9 cellular contexts compared by ENCODE assay signal in genomic region chr19:2721570-2722540, GRCh38. TPM values are rescaled to one million over a fixed set of nuclear protein-coding genes. Genes with fewer than 3 reads are reported as not detected.
DNase-seq lines count a peak whose midpoint lies in the region; ATAC-seq, FAIRE-seq and TF ChIP-seq lines count a peak whose summit lies in the region.
"Had no signal": no experiment of that assay in that cellular context is flagged by ENCODE, and none has a peak within 500 bp of the region (broad histone marks: within the 10 kb centered on the region; RNA-seq: fewer than 3 reads in every experiment).

No MANE protein-coding gene starts in this region.

- 30% methylated on average over 39 of the region's 39 CpGs for WGBS in HUES64
- WGBS in ovary, 3 donors = 31 to 42% (median 32%) methylated on average over 30 to 39 of the region's 39 CpGs

- H3K9me1 ChIP-seq in endothelial cell of umbilical vein (replicated peaks; ENCODE audit: control insufficient read depth, extremely low read depth, insufficient read depth, low read length) = no peaks in the 10 kb centered on the region

- H3K27ac Mint-ChIP-seq in CD4-positive, alpha-beta T cell = no peak overlapping the region

- H3K9ac ChIP-seq in HUES64 (ENCODE audit: low read depth, low read length) = peak overlapping the region; percentile 44; the same call in 1 of the 2 replicates
- no peak overlapping the region for H3K9ac ChIP-seq in endothelial cell of umbilical vein (replicated peaks; ENCODE audit: extremely low read depth, insufficient read depth, low read length)

- no peaks in the 10 kb centered on the region for H4K20me1 ChIP-seq in endothelial cell of umbilical vein (replicated peaks; ENCODE audit: control insufficient read depth, extremely low read depth, insufficient read depth, low read length)
- no peaks in the 10 kb centered on the region for H4K20me1 ChIP-seq in OCI-LY7 (ENCODE audit: insufficient read depth, low read length)

- H3K36me3 Mint-ChIP-seq in CD4-positive, alpha-beta T cell (ENCODE audit: low read depth) = no peaks in the 10 kb centered on the region

- no peak for FAIRE-seq in endothelial cell of umbilical vein (lab: Jason Lieb, UNC)

- H3K27me3 ChIP-seq in CD4-positive, alpha-beta T cell (ENCODE audit: control insufficient read depth, insufficient read depth, low read length) = peaks cover 44% of the 10 kb centered on the region
- H3K27me3 ChIP-seq in HUES64 (ENCODE audit: insufficient read depth, low read length) = peaks cover 11% of the 10 kb centered on the region
- peaks cover 14 to 23% of the 10 kb centered on the region in 2 experiments for H3K27me3 ChIP-seq in endothelial cell of umbilical vein (ENCODE audit: control insufficient read depth in 2 of 2, insufficient read depth in 2 of 2, low read length in 2 of 2)
- H3K27me3 ChIP-seq in ovary = no peaks in the 10 kb centered on the region
- peaks cover 2% of the 10 kb centered on the region; the same call in 1 of the 2 replicates for H3K27me3 ChIP-seq in SJCRH30

- H3K79me2 ChIP-seq in endothelial cell of umbilical vein (ENCODE audit: control insufficient read depth, insufficient read depth, low read length) = no peaks in the 10 kb centered on the region
- H3K79me2 ChIP-seq in OCI-LY7 (ENCODE audit: insufficient read depth, low read depth, low read length) = no peaks in the 10 kb centered on the region

- H3K4me3 Mint-ChIP-seq in CD4-positive, alpha-beta T cell = peak overlapping the region; percentile 11

- intact Hi-C loops in CD4-positive, alpha-beta T cell (cut with DNase I, micrococcal nuclease) = no loop called here
- intact Hi-C loops in endothelial cell of umbilical vein (cut with micrococcal nuclease) (no loop called here), ovary (cut with DNase I) (loop anchor here in 1 of 4 donors (10.0 kb wide), 1 partner anchor 67 kb away; no protein-coding TSS in a partner anchor), OCI-LY7 (cut with micrococcal nuclease; ENCODE audit: unreplicated experiment) (no loop called here)

- TF ChIP-seq POLR2A in endothelial cell of umbilical vein (IDR thresholded peaks at IDR 0.05; ENCODE audit: low read depth, low read length) = no peak
- TF ChIP-seq POLR2A in ovary (IDR thresholded peaks at IDR 0.05) = no peak

- H3K9me3 Mint-ChIP-seq in CD4-positive, alpha-beta T cell = no peaks in the 10 kb centered on the region

- no peak overlapping the region for H3K27ac ChIP-seq in CD4-positive, alpha-beta T cell (ENCODE audit: low read depth, low read length)
- H3K27ac ChIP-seq in HUES64 (ENCODE audit: low read depth, low read length) = no peak overlapping the region
- H3K27ac ChIP-seq in endothelial cell of umbilical vein (ENCODE audit: insufficient read depth, low read depth, low read length) = no peak overlapping the region
- H3K27ac ChIP-seq in ovary = no peak overlapping the region
- no peak overlapping the region for H3K27ac ChIP-seq in OCI-LY7 (ENCODE audit: low read depth, low read length, poor library complexity, severe bottlenecking)
- H3K27ac ChIP-seq in SJCRH30 = no peak overlapping the region

- DNase-seq in CD4-positive, alpha-beta T cell = no peak
- no peak for DNase-seq in endothelial cell of umbilical vein (ENCODE audit: low read depth, low spot score)
- DNase-seq in ovary = peak in 1 of 5 donors; percentile 47
- no peak for DNase-seq in cerebellum (ENCODE audit: low spot score)
- no peak for DNase-seq in OCI-LY7 (ENCODE audit: low spot score)
- no peak for DNase-seq in NCI-H2171 treated with DMSO at 0.1 percent for 48 hours (lab: John Stamatoyannopoulos, UW)
- no peak for DNase-seq in SJCRH30
- DNase-seq: T-helper 1 cell had no signal

- H3K9me3 ChIP-seq in CD4-positive, alpha-beta T cell (ENCODE audit: control insufficient read depth, low read length) = no peaks in the 10 kb centered on the region
- H3K9me3 ChIP-seq in HUES64 (ENCODE audit: insufficient read depth, low read depth, low read length) (no peaks in the 10 kb centered on the region), endothelial cell of umbilical vein (replicated peaks; ENCODE audit: control insufficient read depth, insufficient read depth, low read length) (no peaks in the 10 kb centered on the region), ovary (no peaks in the 10 kb centered on the region), OCI-LY7 (ENCODE audit: low read length) (no peaks in the 10 kb centered on the region), SJCRH30 (replicated peaks) (no peaks in the 10 kb centered on the region)

- dilution Hi-C loops in endothelial cell of umbilical vein (cut with MboI; ENCODE audit: extremely low pct_ligation_motif_present, low sequenced_read_pairs) = no loop called here

- peaks cover 5% of the 10 kb centered on the region for H3K4me1 Mint-ChIP-seq in CD4-positive, alpha-beta T cell (ENCODE audit: low read depth)

- POLR2A ChIA-PET in CD4-positive, alpha-beta T cell (lab: Charles Lee) = no interaction called here
- POLR2A ChIA-PET in endothelial cell of umbilical vein (lab: Charles Lee) (no interaction called here), OCI-LY7 (lab: Charles Lee) (no interaction called here)

- peaks cover 37% of the 10 kb centered on the region for H3K27me3 Mint-ChIP-seq in CD4-positive, alpha-beta T cell

- ATAC-seq in CD4-positive, alpha-beta T cell (ENCODE audit: poor library complexity) = no peak

- H2AFZ ChIP-seq in endothelial cell of umbilical vein (ENCODE audit: low read depth, low read length) = no peak overlapping the region
- no peak overlapping the region for H2AFZ ChIP-seq in OCI-LY7 (ENCODE audit: low read length)

- H3K4me1 ChIP-seq in HUES64 (ENCODE audit: insufficient read depth, low read length) (no peaks in the 10 kb centered on the region; the same call in 1 of the 2 replicates), endothelial cell of umbilical vein (ENCODE audit: control insufficient read depth, extremely low read depth, insufficient read depth, low read length) (no peaks in the 10 kb centered on the region), ovary (ENCODE audit: insufficient read depth) (peaks cover 14% of the 10 kb centered on the region), OCI-LY7 (ENCODE audit: insufficient read depth, low read length, poor library complexity, severe bottlenecking) (peaks cover 16% of the 10 kb centered on the region), SJCRH30 (no peaks in the 10 kb centered on the region)

- CTCF ChIA-PET in CD4-positive, alpha-beta T cell (lab: Charles Lee) = no interaction called here
- CTCF ChIA-PET in endothelial cell of umbilical vein (lab: Charles Lee) = no interaction called here
- CTCF ChIA-PET in OCI-LY7 (lab: Charles Lee; ENCODE audit: unreplicated experiment) = no interaction called here

- H3K4me3 ChIP-seq in HUES64 (ENCODE audit: low read length) (peak overlapping the region; percentile 59), endothelial cell of umbilical vein (replicated peaks in 1 of 3; ENCODE audit: insufficient read depth in 1 of 3, low read depth in 1 of 3, low read length in 3 of 3) (no peak overlapping the region), ovary (peak overlapping the region; percentile 39), OCI-LY7 (ENCODE audit: low read depth, low read length, poor library complexity, severe bottlenecking) (no peak overlapping the region), SJCRH30 (no peak overlapping the region)

- H3K36me3 ChIP-seq in HUES64 (ENCODE audit: insufficient read depth, low read length) = no peaks in the 10 kb centered on the region
- H3K36me3 ChIP-seq in endothelial cell of umbilical vein (ENCODE audit: control insufficient read depth in 2 of 2, extremely low read depth in 1 of 2, insufficient read depth in 2 of 2, low read length in 2 of 2) = no peaks in the 10 kb centered on the region
- no peaks in the 10 kb centered on the region for H3K36me3 ChIP-seq in ovary
- no peaks in the 10 kb centered on the region for H3K36me3 ChIP-seq in OCI-LY7 (ENCODE audit: insufficient read depth, low read length)
- no peaks in the 10 kb centered on the region for H3K36me3 ChIP-seq in SJCRH30

- no peak for TF ChIP-seq EP300 in ovary (IDR thresholded peaks at IDR 0.05)

- TF ChIP-seq CTCF in CD4-positive, alpha-beta T cell (IDR thresholded peaks at IDR 0.05) = no peak
- TF ChIP-seq CTCF in endothelial cell of umbilical vein (IDR thresholded peaks at IDR 0.05; ENCODE audit: extremely low read depth in 1 of 2, insufficient read depth in 1 of 2, low read depth in 1 of 2, low read length in 2 of 2) (no peak), ovary (IDR thresholded peaks at IDR 0.05) (no peak), OCI-LY7 (conservative IDR thresholded peaks at IDR 0.05; ENCODE audit: low read length) (no peak)

- H3K4me2 ChIP-seq in endothelial cell of umbilical vein (ENCODE audit: insufficient read depth, low read length) = no peak overlapping the region
- H3K4me2 ChIP-seq in OCI-LY7 (ENCODE audit: low read length) = no peak overlapping the region

- H3K9me2 ChIP-seq in OCI-LY7 (ENCODE audit: insufficient read depth, low read length) = no peaks in the 10 kb centered on the region

- no TSS peak for BruUV-seq in endothelial cell of umbilical vein (replicated peaks; lab: Mats Ljungman, UMichigan)
- BruUV-seq in OCI-LY7 (replicated peaks; lab: Mats Ljungman, UMichigan) = no TSS peak

RNA-seq across cellular contexts. Expression of gene DIRAS1, which starts 0.7 kb away (rescaled TPM):
- total RNA-seq in CD4-positive, alpha-beta T cell = not detected
- 7.3 TPM for polyA plus RNA-seq in HUES64 (2013, experiment 1 of 2)
- polyA plus RNA-seq in HUES64 (2013, experiment 2 of 2) = 7.4 TPM
- total RNA-seq in endothelial cell of umbilical vein (0.09 and 0.23 TPM in 2 replicates), ovary (10 to 100 TPM in 1 of 7 donors, 1 to 10 TPM in 5, under 1 TPM in 1; 0.24 to 16.0 (median 8.0) TPM), cerebellum (19.1 TPM), OCI-LY7 (2022) (0.52 TPM in 1 of 2 replicates, not detected in the other)
- polyA plus RNA-seq in endothelial cell of umbilical vein (0.17 and 0.43 TPM in 2 replicates), ovary (1 to 10 TPM; 2.1 to 5.2 TPM)
- polyA plus RNA-seq in endothelial cell of umbilical vein (2011; cell fraction: cytosol; rRNA removed) = 0.18 and 0.23 TPM in 2 replicates
- polyA plus RNA-seq in endothelial cell of umbilical vein (2011; cell fraction: nucleus; rRNA removed) = 0.08 and 0.14 TPM in 2 replicates
- 0.44 and 1.5 TPM in 2 replicates for polyA plus RNA-seq in endothelial cell of umbilical vein (2012)
- polyA minus RNA-seq in endothelial cell of umbilical vein = 0.91 and 3.6 TPM in 2 replicates
- polyA minus RNA-seq in endothelial cell of umbilical vein (2011; cell fraction: cytosol; rRNA and poly(A)+ RNA removed) = not detected
- 0.63 TPM in 1 of 2 replicates, not detected in the other for polyA minus RNA-seq in endothelial cell of umbilical vein (2011; cell fraction: nucleus; rRNA and poly(A)+ RNA removed)
- 0.10 TPM in 1 of 2 replicates, not detected in the other for total RNA-seq in OCI-LY7 (2014; rRNA removed; shearing (Covaris generic))
- not detected in 2 replicates for total RNA-seq in SJCRH30 (2014; rRNA removed; shearing (Covaris generic))

RNA-seq across cellular contexts. Expression of gene SLC39A3, which starts 18.0 kb away (rescaled TPM):
- 1 to 10 TPM; 7.6 to 7.9 TPM for total RNA-seq in CD4-positive, alpha-beta T cell
- 23.5 TPM for polyA plus RNA-seq in HUES64 (2013, experiment 1 of 2)
- 23.5 TPM for polyA plus RNA-seq in HUES64 (2013, experiment 2 of 2)
- total RNA-seq in endothelial cell of umbilical vein (25.8 and 28.0 TPM in 2 replicates), ovary (10 to 100 TPM; 12.2 to 40.2 (median 18.3) TPM), cerebellum (17.2 TPM), OCI-LY7 (2022) (38.6 and 46.8 TPM in 2 replicates)
- polyA plus RNA-seq in endothelial cell of umbilical vein (43.1 and 49.4 TPM in 2 replicates), ovary (10 to 100 TPM; 11.6 to 18.2 TPM)
- 42.1 and 42.2 TPM in 2 replicates for polyA plus RNA-seq in endothelial cell of umbilical vein (2011; cell fraction: cytosol; rRNA removed)
- polyA plus RNA-seq in endothelial cell of umbilical vein (2011; cell fraction: nucleus; rRNA removed) = 18.2 and 19.2 TPM in 2 replicates
- polyA plus RNA-seq in endothelial cell of umbilical vein (2012) = 25.7 and 31.5 TPM in 2 replicates
- 14.9 and 29.9 TPM in 2 replicates for polyA minus RNA-seq in endothelial cell of umbilical vein
- 21.5 TPM for polyA minus RNA-seq in endothelial cell of umbilical vein (2011; cell fraction: cytosol; rRNA and poly(A)+ RNA removed)
- polyA minus RNA-seq in endothelial cell of umbilical vein (2011; cell fraction: nucleus; rRNA and poly(A)+ RNA removed) = 6.7 and 7.7 TPM in 2 replicates
- total RNA-seq in OCI-LY7 (2014; rRNA removed; shearing (Covaris generic)) = 33.3 and 45.6 TPM in 2 replicates
- 18.7 and 19.5 TPM in 2 replicates for total RNA-seq in SJCRH30 (2014; rRNA removed; shearing (Covaris generic))

RNA-seq across cellular contexts. Expression of gene GNG7, which starts 19.4 kb away (rescaled TPM):
- 1 to 10 TPM; 5.2 to 5.7 TPM for total RNA-seq in CD4-positive, alpha-beta T cell
- 2.5 TPM for polyA plus RNA-seq in HUES64 (2013, experiment 1 of 2)
- polyA plus RNA-seq in HUES64 (2013, experiment 2 of 2) = 4.6 TPM
- 0.72 and 0.84 TPM in 2 replicates for total RNA-seq in endothelial cell of umbilical vein
- 0.25 and 0.29 TPM in 2 replicates for polyA plus RNA-seq in endothelial cell of umbilical vein
- 0.17 and 0.30 TPM in 2 replicates for polyA plus RNA-seq in endothelial cell of umbilical vein (2011; cell fraction: cytosol; rRNA removed)
- polyA plus RNA-seq in endothelial cell of umbilical vein (2011; cell fraction: nucleus; rRNA removed) = 0.33 and 0.42 TPM in 2 replicates
- polyA plus RNA-seq in endothelial cell of umbilical vein (2012) = 0.35 and 0.76 TPM in 2 replicates
- 0.19 and 0.28 TPM in 2 replicates for polyA minus RNA-seq in endothelial cell of umbilical vein
- polyA minus RNA-seq in endothelial cell of umbilical vein (2011; cell fraction: cytosol; rRNA and poly(A)+ RNA removed) = not detected
- polyA minus RNA-seq in endothelial cell of umbilical vein (2011; cell fraction: nucleus; rRNA and poly(A)+ RNA removed) = not detected in 2 replicates
- total RNA-seq in ovary = 10 to 100 TPM in 5 of 7 donors, 1 to 10 TPM in 2; 4.1 to 36.3 (median 15.9) TPM
- 10 to 100 TPM in 1 of 2 donors, 1 to 10 TPM in 1; 7.8 to 12.3 TPM for polyA plus RNA-seq in ovary
- total RNA-seq in cerebellum = 4.5 TPM
- total RNA-seq in OCI-LY7 (2014; rRNA removed; shearing (Covaris generic)) = 14.2 and 15.3 TPM in 2 replicates
- 13.9 and 15.6 TPM in 2 replicates for total RNA-seq in OCI-LY7 (2022)
- total RNA-seq in SJCRH30 (2014; rRNA removed; shearing (Covaris generic)) = not detected in 2 replicates

Comparison
In these comparisons a context has a peak if more than half of its experiments do, and no peak if none do; other contexts are left out.
1. H3K4me3 ChIP-seq: peak in HUES64 (single experiment) and ovary (single experiment); none in endothelial cell of umbilical vein (0 of 3), OCI-LY7 (single experiment) and SJCRH30 (single experiment).